In the genomic region with DNA sequence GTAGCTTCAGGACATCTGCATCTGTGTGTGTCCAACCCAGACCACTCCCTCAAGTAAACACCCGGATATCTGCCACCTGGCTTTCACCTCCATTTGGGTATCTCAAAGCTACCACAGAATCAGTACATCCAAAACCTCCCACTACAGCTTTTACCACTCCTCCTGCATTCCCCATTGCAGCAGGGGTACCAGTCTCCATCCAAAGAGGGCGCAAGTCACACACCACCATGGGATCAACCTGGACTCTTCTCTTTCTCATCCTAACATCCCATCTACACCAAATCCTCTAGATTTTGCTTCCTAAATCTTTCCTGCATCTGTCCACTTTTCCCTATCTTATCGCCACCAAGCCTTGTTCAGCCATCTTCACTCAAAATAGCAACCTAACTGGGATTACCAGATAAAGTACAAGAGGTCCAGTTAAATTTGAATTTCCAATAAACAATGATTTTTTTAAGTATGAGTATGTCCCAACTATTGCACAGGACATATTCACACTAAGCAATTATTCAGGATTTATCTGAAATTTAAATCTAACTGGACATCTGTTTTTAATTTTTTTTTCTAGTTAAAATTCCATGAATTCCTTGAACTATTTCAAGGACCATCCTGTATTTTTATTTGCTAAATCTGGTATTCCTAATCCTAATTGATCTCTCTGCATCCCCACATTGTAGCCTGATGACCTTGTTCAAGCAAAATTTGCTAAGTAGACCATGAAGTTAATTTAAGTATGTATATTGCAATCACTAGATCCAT, we compare ENCODE assay signal across 12 cellular contexts.
DNase-seq lines count a peak whose midpoint lies in the region; ATAC-seq and TF ChIP-seq lines count a peak whose summit lies in the region.
"Had no signal": no experiment of that assay in that cellular context is flagged by ENCODE, and none has a peak within 500 bp of the region (broad histone marks: within the 10 kb centered on the region; RNA-seq: fewer than 3 reads in every experiment).

No MANE protein-coding gene starts in this region.

- H3K4me3 ChIP-seq in A673 (ENCODE audit: low read depth, low read length, poor library complexity, severe bottlenecking): no peak overlapping the region
- no peak overlapping the region for H3K4me3 ChIP-seq in NT2/D1 (ENCODE audit: insufficient read length, low read depth)
- H3K4me3 ChIP-seq in fibroblast of the aortic adventitia (ENCODE audit: low read depth, low read length): no peak overlapping the region
- H3K4me3 ChIP-seq: body of pancreas had no signal

- BruUV-seq in A673 (replicated peaks; lab: Mats Ljungman, UMichigan): no TSS peak

- DNase-seq in A673 (ENCODE audit: low spot score): peak; percentile 28
- peak; percentile 23 for DNase-seq in NT2/D1 (ENCODE audit: low read depth, low spot score)
- DNase-seq in fibroblast of the aortic adventitia (ENCODE audit: low read depth): no peak
- DNase-seq in NCI-H2196 (lab: John Stamatoyannopoulos, UW; ENCODE audit: unreplicated experiment): no peak
- no peak for DNase-seq in SW480 (ENCODE audit: low spot score)
- DNase-seq: activated CD4-positive, alpha-beta T cell treated with anti-CD3 and anti-CD28 coated beads, Interleukin-2, amount 50 U/mL, for 1 hour; COR-L47; stimulated activated naive CD4-positive, alpha-beta T cell treated with Interleukin-2 at 50 U/mL for 16 hours had no signal

- intact Hi-C loops in A673 (cut with micrococcal nuclease; ENCODE audit: unreplicated experiment): no loop called here

- ATAC-seq in GM18861 (IDR thresholded peaks at IDR 0.05; ENCODE audit: unreplicated experiment) (no peak), HG03095 (IDR thresholded peaks at IDR 0.05; ENCODE audit: unreplicated experiment) (no peak)
- ATAC-seq: body of pancreas had no signal

- H3K9ac ChIP-seq in NT2/D1 (ENCODE audit: insufficient read length, low read depth): no peak overlapping the region

- H3K27me3 ChIP-seq in A673 (replicated peaks; ENCODE audit: insufficient read depth, low read depth, low read length, poor library complexity) (no peaks in the 10 kb centered on the region), NT2/D1 (ENCODE audit: insufficient read depth, insufficient read length) (no peaks in the 10 kb centered on the region)
- H3K27me3 ChIP-seq: body of pancreas had no signal

- CTCF ChIA-PET in A673 (lab: Charles Lee): no interaction called here

- H3K9me3 ChIP-seq in A673 (ENCODE audit: low read depth, low read length, poor library complexity, severe bottlenecking): no peaks in the 10 kb centered on the region
- H3K9me3 ChIP-seq in NT2/D1 (ENCODE audit: insufficient read depth, low read length): peaks cover 9% of the 10 kb centered on the region; the same call in 1 of the 2 replicates
- H3K9me3 ChIP-seq: body of pancreas had no signal

- no peak overlapping the region for H3K27ac ChIP-seq in A673 (ENCODE audit: low read depth, low read length, poor library complexity, severe bottlenecking)
- H3K27ac ChIP-seq: body of pancreas had no signal

- POLR2A ChIA-PET in A673 (lab: Charles Lee; ENCODE audit: low non-redundant PET): no interaction called here

- TF ChIP-seq CTCF in A673 (conservative IDR thresholded peaks at IDR 0.05; ENCODE audit: low read depth, low read length): peak; percentile 54
- TF ChIP-seq CTCF in GM12872 (IDR thresholded peaks at IDR 0.05; ENCODE audit: insufficient read depth, low read depth, low read length): peak; percentile 39; the same call in 2 of the 3 replicates
- peak; percentile 21 for TF ChIP-seq CTCF in fibroblast of the aortic adventitia (IDR thresholded peaks at IDR 0.05; ENCODE audit: insufficient read depth, low read length)

- H3K36me3 ChIP-seq in A673 (ENCODE audit: insufficient read depth, low read length, poor library complexity, severe bottlenecking) (no peaks in the 10 kb centered on the region), NT2/D1 (ENCODE audit: insufficient read depth, insufficient read length, low read length) (no peaks in the 10 kb centered on the region)

- H3K4me1 ChIP-seq in A673 (ENCODE audit: insufficient read depth, low read length, poor library complexity, severe bottlenecking) (no peaks in the 10 kb centered on the region), NT2/D1 (ENCODE audit: insufficient read depth, insufficient read length) (no peaks in the 10 kb centered on the region)
- H3K4me1 ChIP-seq: body of pancreas had no signal

Comparison
In these comparisons a context has a peak if more than half of its experiments do, and no peak if none do; other contexts are left out.
1. DNase-seq: peak in A673 (single experiment) and NT2/D1 (single experiment); none in fibroblast of the aortic adventitia (single experiment), NCI-H2196 (single experiment) and SW480 (single experiment).
2. Peak in every context shown above with its lines, with median percentiles within 50 percentile points of each other: CTCF ChIP-seq.